Comparison of ENCODE assay signal across 8 cellular contexts in the genomic region with DNA sequence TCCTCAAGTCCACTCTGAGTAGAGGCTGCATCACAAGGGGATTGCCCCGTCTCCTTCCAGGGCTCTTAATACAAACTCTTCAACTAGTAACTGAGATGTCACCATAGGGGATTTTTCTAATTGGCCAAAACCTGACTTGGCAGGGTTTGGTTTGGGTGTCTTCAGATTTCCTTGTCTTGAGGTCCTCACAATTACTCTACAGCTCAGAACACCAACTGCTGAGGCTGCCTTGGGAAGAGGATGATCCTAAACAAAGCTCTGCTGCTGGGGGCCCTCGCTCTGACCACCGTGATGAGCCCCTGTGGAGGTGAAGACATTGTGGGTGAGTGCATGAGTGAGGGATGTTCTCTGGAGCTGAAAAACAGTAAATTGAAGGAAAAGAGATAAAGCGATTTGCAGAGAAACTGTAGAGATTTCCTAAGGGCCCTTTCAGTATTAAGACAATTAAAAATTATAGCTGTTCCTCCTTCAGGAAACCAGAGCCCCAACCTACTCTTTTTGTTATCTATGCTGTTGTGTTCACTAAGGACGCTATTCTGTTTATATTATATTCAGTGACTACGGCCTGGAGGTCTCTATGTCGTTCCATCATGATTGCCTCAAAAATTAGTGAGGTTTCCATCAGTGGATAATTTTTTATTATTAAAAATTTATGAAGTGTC. TPM values are rescaled to one million over a fixed set of nuclear protein-coding genes. Genes with fewer than 3 reads are reported as not detected.
DNase-seq lines count a peak whose midpoint lies in the region; ATAC-seq and TF ChIP-seq lines count a peak whose summit lies in the region.

A gene (plus strand): TSS at position 188 of the 662 bp plus-strand sequence. CDS start 53 bp downstream, at position 241.

- H3K4me3 ChIP-seq in mucosa of descending colon = no peak within 1 kb of the TSS
- H3K4me3 ChIP-seq in A673 (ENCODE audit: low read depth, low read length, poor library complexity, severe bottlenecking) = no peak within 1 kb of the TSS
- no peak within 1 kb of the TSS for H3K4me3 ChIP-seq in MG63

- TF ChIP-seq CTCF in mucosa of descending colon (IDR thresholded peaks at IDR 0.05) = no peak
- TF ChIP-seq CTCF in A673 (conservative IDR thresholded peaks at IDR 0.05; ENCODE audit: low read depth, low read length) = no peak

- CTCF ChIA-PET in A673 (lab: Charles Lee) = no interaction called here

- ATAC-seq in GM21619 (IDR thresholded peaks at IDR 0.05; ENCODE audit: unreplicated experiment) (peak; percentile 71), mucosa of descending colon (peak; percentile 85)

- H3K27me3 ChIP-seq in A673 (replicated peaks; ENCODE audit: insufficient read depth, low read depth, low read length, poor library complexity) (no peaks in the 10 kb centered on the region), MG63 (no peaks in the 10 kb centered on the region)

- TF ChIP-seq POLR2A in GM15510 (IDR thresholded peaks at IDR 0.05; ENCODE audit: borderline replicate concordance, extremely low read depth, insufficient read length) = peak; percentile 58

- H3K36me3 ChIP-seq in mucosa of descending colon (ENCODE audit: low read depth) (no peaks in the 10 kb centered on the region), A673 (ENCODE audit: insufficient read depth, low read length, poor library complexity, severe bottlenecking) (no peaks in the 10 kb centered on the region), MG63 (no peaks in the 10 kb centered on the region)

- peak; percentile 67 for DNase-seq in NOMO-1 treated with dmso at 0.1 percent for 144 hours (lab: John Stamatoyannopoulos, UW; ENCODE audit: unreplicated experiment)
- DNase-seq in mucosa of descending colon = peak in 1 of 3 donors; percentile 36
- no peak for DNase-seq in SHP77 (lab: John Stamatoyannopoulos, UW)
- DNase-seq in A673 (ENCODE audit: low spot score) = no peak
- no peak for DNase-seq in MG63
- no peak for DNase-seq in NK-92 treated with Interleukin-12 subunit alpha and Interleukin-12 subunit beta, amount 100 ng/mL, for 24 hours (lab: John Stamatoyannopoulos, UW)

- H3K4me1 ChIP-seq in mucosa of descending colon (ENCODE audit: low read depth) = no peaks in the 10 kb centered on the region
- H3K4me1 ChIP-seq in A673 (ENCODE audit: insufficient read depth, low read length, poor library complexity, severe bottlenecking) = no peaks in the 10 kb centered on the region

- intact Hi-C loops in mucosa of descending colon (cut with DNase I, micrococcal nuclease) (no loop called here), A673 (cut with micrococcal nuclease; ENCODE audit: unreplicated experiment) (no loop called here)

- POLR2A ChIA-PET in A673 (lab: Charles Lee; ENCODE audit: low non-redundant PET) = no interaction called here

- H3K9me3 ChIP-seq in mucosa of descending colon = no peaks in the 10 kb centered on the region
- H3K9me3 ChIP-seq in A673 (ENCODE audit: low read depth, low read length, poor library complexity, severe bottlenecking) = no peaks in the 10 kb centered on the region
- no peaks in the 10 kb centered on the region for H3K9me3 ChIP-seq in MG63

- H3K27ac ChIP-seq in A673 (ENCODE audit: low read depth, low read length, poor library complexity, severe bottlenecking) = no peak within 1 kb of the TSS

- no TSS peak for BruUV-seq in A673 (replicated peaks; lab: Mats Ljungman, UMichigan)

RNA-seq across cellular contexts. Expression of the gene that starts here (rescaled TPM):
- total RNA-seq in mucosa of descending colon (10 to 100 TPM in 2 of 3 donors, 1 to 10 TPM in 1; 9.9 to 36.2 (median 24.1) TPM), A673 (2021) (not detected in 2 replicates)
- total RNA-seq in MG63 (2014; rRNA removed; shearing (Covaris generic); ENCODE audit: low replicate concordance) = not detected in 2 replicates

Comparison
In these comparisons a context has a peak if more than half of its experiments do, and no peak if none do; other contexts are left out.
1. RNA of the gene that starts here (total RNA-seq): 9.9 to 36.2 TPM in mucosa of descending colon; not detected in A673 and not detected in MG63; every median in the first group is over 10 times any median in the second.